26 cellular contexts compared by ENCODE assay signal in the genomic region with DNA sequence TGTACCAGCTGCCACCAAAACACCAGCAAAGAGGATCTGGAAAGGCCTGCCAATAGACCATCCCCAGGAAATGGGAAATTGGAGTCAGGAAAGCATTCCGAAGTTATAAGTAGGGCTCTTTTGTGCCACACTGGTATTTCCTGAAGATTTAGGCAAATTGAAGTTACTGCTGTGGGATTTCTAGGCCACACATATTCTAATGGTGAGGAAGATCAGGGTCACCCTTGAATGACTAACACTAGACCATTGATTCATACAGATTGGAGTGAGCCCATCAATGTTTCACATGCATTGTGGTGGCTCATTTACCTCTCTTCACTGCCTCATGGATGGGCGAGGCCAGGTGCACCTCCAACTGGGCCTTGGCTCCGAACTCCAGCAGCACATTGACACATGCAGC. TPM values are rescaled to one million over a fixed set of nuclear protein-coding genes. Genes with fewer than 3 reads are reported as not detected.
"Had no signal": no experiment of that assay in that cellular context is flagged by ENCODE, and none has a peak within 500 bp of the region (broad histone marks: within the 10 kb centered on the region; RNA-seq: fewer than 3 reads in every experiment).

No MANE protein-coding gene starts in this region.

- H3K27me3 ChIP-seq: esophagus squamous epithelium, gastrocnemius medialis, neutrophil, ovary, tibial artery had no signal

- H3K4me1 ChIP-seq: esophagus squamous epithelium, prostate gland, tibial artery had no signal

- ATAC-seq: activated CD8-positive, alpha-beta memory T cell treated with anti-CD3 and anti-CD28 coated beads, Interleukin-2, amount 10 ng/mL, durations not matched to agents 7 days and 5 days; activated CD8-positive, alpha-beta T cell treated with anti-CD3 and anti-CD28 coated beads for 36 hours; gastrocnemius medialis; left cardiac atrium; stimulated activated naive CD8-positive, alpha-beta T cell treated with anti-CD3 and anti-CD28 coated beads, Interleukin-15, amount 100 ng/mL, for 72 hours; T-helper 17 cell had no signal

- H3K27ac ChIP-seq: esophagus squamous epithelium, neutrophil, ovary, prostate gland, tibial artery had no signal

- H3K4me3 ChIP-seq: esophagus squamous epithelium, gastrocnemius medialis, ovary, prostate gland, tibial artery had no signal

- H3K9me3 ChIP-seq: esophagus squamous epithelium, gastrocnemius medialis, neutrophil, ovary, prostate gland, tibial artery had no signal

- DNase-seq: activated CD4-positive, alpha-beta T cell treated with anti-CD3 and anti-CD28 coated beads, Interleukin-2, amount 10 ng/mL, durations not matched to agents 24 days and 14 days; activated CD8-positive, alpha-beta memory T cell treated with anti-CD3 and anti-CD28 coated beads, Interleukin-2, amount 10 ng/mL, durations not matched to agents 7 days and 5 days; activated CD8-positive, alpha-beta T cell treated with anti-CD3 and anti-CD28 coated beads for 36 hours; activated effector memory CD4-positive, alpha-beta T cell treated with anti-CD3 and anti-CD28 coated beads, Interleukin-2, amount 50 U/mL, for 16 hours; activated naive CD4-positive, alpha-beta T cell treated with anti-CD3 and anti-CD28 coated beads, Interleukin-2, amount 10 ng/mL, durations not matched to agents 7 days and 5 days; activated T-cell treated with anti-CD3 and anti-CD28 coated beads for 4 hours; amygdala; central memory CD4-positive, alpha-beta T cell; effector memory CD4-positive, alpha-beta T cell; esophagus squamous epithelium; gastrocnemius medialis; hypothalamus; left cardiac atrium; mesenchymal stem cell; ovary; stimulated activated CD4-positive, alpha-beta T cell treated with anti-CD3 and anti-CD28 coated beads, Interleukin-12 subunit alpha, Interleukin-12 subunit beta, amount 100 ng/mL, for 4 hours; stimulated activated CD4-positive, alpha-beta T cell treated with anti-CD3 and anti-CD28 coated beads, Interleukin-4, amount 100 ng/mL, for 4 hours; stimulated activated naive CD8-positive, alpha-beta T cell treated with anti-CD3 and anti-CD28 coated beads, Interleukin-15, amount 100 ng/mL, for 72 hours; T-helper 17 cell; tibial artery had no signal

- H3K36me3 ChIP-seq: esophagus squamous epithelium, neutrophil, ovary, prostate gland, tibial artery had no signal

RNA-seq across cellular contexts. Expression of a gene that starts 22.6 kb away (rescaled TPM):
- total RNA-seq: activated CD4-positive, alpha-beta T cell treated with anti-CD3 and anti-CD28 coated beads, Interleukin-2, amount 10 ng/mL, durations not matched to agents 24 days and 14 days; activated CD8-positive, alpha-beta memory T cell treated with anti-CD3 and anti-CD28 coated beads, Interleukin-2, amount 10 ng/mL, durations not matched to agents 7 days and 5 days; activated CD8-positive, alpha-beta T cell treated with anti-CD3 and anti-CD28 coated beads for 36 hours; dermis microvascular lymphatic vessel endothelial cell; esophagus squamous epithelium; liver; mononuclear cell; ovary; T-helper 17 cell; ureter had no signal

RNA-seq across cellular contexts. Expression of a gene that starts 23.0 kb away (rescaled TPM):
- total RNA-seq: T-helper 17 cell had no signal
